ENCODE assay signal across 8 cellular contexts in the genomic region with DNA sequence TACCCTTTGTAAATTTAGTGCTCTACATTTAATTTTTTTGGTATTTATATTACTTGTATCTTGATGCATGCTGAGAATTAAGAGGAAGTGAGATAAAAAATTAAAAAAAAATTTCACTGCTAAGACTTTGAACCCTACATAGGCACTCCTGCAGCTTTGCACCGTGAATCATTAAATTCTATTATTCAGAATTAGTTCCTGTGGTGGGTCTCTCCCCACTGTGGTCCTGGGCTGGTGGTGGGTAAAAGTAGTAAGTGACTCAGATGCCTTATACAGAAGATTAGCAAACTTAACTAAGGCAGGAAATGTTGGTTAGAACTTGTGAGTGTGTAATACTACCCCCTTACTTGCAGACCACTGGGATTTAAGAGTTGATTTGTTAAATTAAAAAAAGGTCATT.
DNase-seq lines count a peak whose midpoint lies in the region; ATAC-seq and TF ChIP-seq lines count a peak whose summit lies in the region.

No MANE protein-coding gene starts in this region.

- peak overlapping the region; percentile 91 for H3K27ac Mint-ChIP-seq in GM23338
- H3K27ac Mint-ChIP-seq in chondrocyte (ENCODE audit: unreplicated experiment): peak overlapping the region; percentile 91

- H4K20me1 ChIP-seq in GM23338 (replicated peaks; ENCODE audit: insufficient read depth): no peaks in the 10 kb centered on the region

- H3F3A ChIP-seq in GM23338 (replicated peaks; ENCODE audit: low read depth): no peaks in the 10 kb centered on the region

- intact Hi-C loops in colonic mucosa (cut with DNase I): no loop called here

- no peak overlapping the region for H3K4me3 Mint-ChIP-seq in GM23338
- no peak overlapping the region for H3K4me3 Mint-ChIP-seq in chondrocyte (ENCODE audit: unreplicated experiment)

- H2AFZ ChIP-seq in GM23338: no peak overlapping the region

- H3K4me1 ChIP-seq in GM23338 (ENCODE audit: insufficient read depth) (peaks cover 51% of the 10 kb centered on the region), colonic mucosa (no peaks in the 10 kb centered on the region)

- peak overlapping the region; percentile 83 for H3K27ac ChIP-seq in GM23338 (ENCODE audit: low read depth)
- no peak overlapping the region for H3K27ac ChIP-seq in colonic mucosa

- H3K9me2 ChIP-seq in GM23338 (ENCODE audit: insufficient read depth): no peaks in the 10 kb centered on the region

- peak overlapping the region; percentile 34 for H3K4me2 ChIP-seq in GM23338

- ATAC-seq in GM23338: no peak

- H3K4me3 ChIP-seq in GM23338 (no peak overlapping the region), colonic mucosa (no peak overlapping the region)

- no peak overlapping the region for H3K9ac ChIP-seq in colonic mucosa (ENCODE audit: low read depth in 2 of 2, low read length in 2 of 2)

- H3K36me3 Mint-ChIP-seq in GM23338 (ENCODE audit: low read depth) (peaks cover 56% of the 10 kb centered on the region), chondrocyte (ENCODE audit: low read depth) (peaks cover 38% of the 10 kb centered on the region)

- peaks cover 21% of the 10 kb centered on the region for H3K79me2 ChIP-seq in GM23338 (replicated peaks; ENCODE audit: insufficient read depth)

- H3K9me3 ChIP-seq in colonic mucosa: no peaks in the 10 kb centered on the region

- no peak for DNase-seq in GM23338 (ENCODE audit: low spot score)
- peak; percentile 58 to 66 for DNase-seq in NOMO-1 (lab: John Stamatoyannopoulos, UW; ENCODE audit: unreplicated experiment in 2 of 2)
- DNase-seq in chondrocyte (ENCODE audit: low spot score): no peak
- peak; percentile 45 to 48 for DNase-seq in stimulated activated CD8-positive, alpha-beta memory T cell treated with anti-CD3 and anti-CD28 coated beads, Interleukin-15, amount 100 ng/mL, for 48 hours (ENCODE audit: low read depth in 2 of 2)
- DNase-seq in GM19238 (ENCODE audit: insufficient read length, low spot score): no peak
- no peak for DNase-seq in colonic mucosa
- DNase-seq in NCI-H2227 (lab: John Stamatoyannopoulos, UW; ENCODE audit: unreplicated experiment): no peak
- no peak for DNase-seq in NAMALWA (ENCODE audit: low spot score)

- no peaks in the 10 kb centered on the region for H3K27me3 Mint-ChIP-seq in GM23338 (ENCODE audit: insufficient read depth, low read depth, poor library complexity)
- H3K27me3 Mint-ChIP-seq in chondrocyte (ENCODE audit: low read depth): no peaks in the 10 kb centered on the region

- no peaks in the 10 kb centered on the region for H3K27me3 ChIP-seq in GM23338 (ENCODE audit: insufficient read depth)
- no peaks in the 10 kb centered on the region for H3K27me3 ChIP-seq in colonic mucosa

- TF ChIP-seq CTCF in GM23338 (conservative IDR thresholded peaks at IDR 0.05; ENCODE audit: low read depth in 2 of 2): no peak
- no peak for TF ChIP-seq CTCF in chondrocyte (IDR thresholded peaks at IDR 0.05)
- no peak for TF ChIP-seq CTCF in colonic mucosa (IDR thresholded peaks at IDR 0.05)

- H3K36me3 ChIP-seq in GM23338 (ENCODE audit: insufficient read depth) (peaks cover 5% of the 10 kb centered on the region), colonic mucosa (peaks cover 14% of the 10 kb centered on the region)

- H3K9me3 Mint-ChIP-seq in GM23338: no peaks in the 10 kb centered on the region
- H3K9me3 Mint-ChIP-seq in chondrocyte (ENCODE audit: low read depth): no peaks in the 10 kb centered on the region

- H3K4me1 Mint-ChIP-seq in GM23338 (peaks cover 58% of the 10 kb centered on the region), chondrocyte (ENCODE audit: low read depth) (peaks cover 75% of the 10 kb centered on the region)

TF ChIP-seq in GM23338, 12 proteins besides CTCF, POLR2A, EP300 and RAD21 (continues in another document):
- TF ChIP-seq POLR2AphosphoS5 (IDR thresholded peaks at IDR 0.05; ENCODE audit: low read depth): no peak
- TF ChIP-seq EZH2 (IDR thresholded peaks at IDR 0.05; ENCODE audit: low read depth, unreplicated experiment): no peak
- TF ChIP-seq NANOG (IDR thresholded peaks at IDR 0.05; ENCODE audit: borderline replicate concordance): no peak
- TF ChIP-seq EZH2phosphoT487 (IDR thresholded peaks at IDR 0.05; ENCODE audit: unreplicated experiment): no peak
- TF ChIP-seq, protein P1, sequence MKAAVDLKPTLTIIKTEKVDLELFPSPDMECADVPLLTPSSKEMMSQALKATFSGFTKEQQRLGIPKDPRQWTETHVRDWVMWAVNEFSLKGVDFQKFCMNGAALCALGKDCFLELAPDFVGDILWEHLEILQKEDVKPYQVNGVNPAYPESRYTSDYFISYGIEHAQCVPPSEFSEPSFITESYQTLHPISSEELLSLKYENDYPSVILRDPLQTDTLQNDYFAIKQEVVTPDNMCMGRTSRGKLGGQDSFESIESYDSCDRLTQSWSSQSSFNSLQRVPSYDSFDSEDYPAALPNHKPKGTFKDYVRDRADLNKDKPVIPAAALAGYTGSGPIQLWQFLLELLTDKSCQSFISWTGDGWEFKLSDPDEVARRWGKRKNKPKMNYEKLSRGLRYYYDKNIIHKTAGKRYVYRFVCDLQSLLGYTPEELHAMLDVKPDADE (IDR thresholded peaks at IDR 0.05): no peak
- no peak for TF ChIP-seq ZNF331 (CRISPR knock-in tag; IDR thresholded peaks at IDR 0.05; ENCODE audit: low read depth)
- TF ChIP-seq CREB1 (CRISPR knock-in tag; IDR thresholded peaks at IDR 0.05; ENCODE audit: low read depth): no peak
- TF ChIP-seq, protein P2, sequence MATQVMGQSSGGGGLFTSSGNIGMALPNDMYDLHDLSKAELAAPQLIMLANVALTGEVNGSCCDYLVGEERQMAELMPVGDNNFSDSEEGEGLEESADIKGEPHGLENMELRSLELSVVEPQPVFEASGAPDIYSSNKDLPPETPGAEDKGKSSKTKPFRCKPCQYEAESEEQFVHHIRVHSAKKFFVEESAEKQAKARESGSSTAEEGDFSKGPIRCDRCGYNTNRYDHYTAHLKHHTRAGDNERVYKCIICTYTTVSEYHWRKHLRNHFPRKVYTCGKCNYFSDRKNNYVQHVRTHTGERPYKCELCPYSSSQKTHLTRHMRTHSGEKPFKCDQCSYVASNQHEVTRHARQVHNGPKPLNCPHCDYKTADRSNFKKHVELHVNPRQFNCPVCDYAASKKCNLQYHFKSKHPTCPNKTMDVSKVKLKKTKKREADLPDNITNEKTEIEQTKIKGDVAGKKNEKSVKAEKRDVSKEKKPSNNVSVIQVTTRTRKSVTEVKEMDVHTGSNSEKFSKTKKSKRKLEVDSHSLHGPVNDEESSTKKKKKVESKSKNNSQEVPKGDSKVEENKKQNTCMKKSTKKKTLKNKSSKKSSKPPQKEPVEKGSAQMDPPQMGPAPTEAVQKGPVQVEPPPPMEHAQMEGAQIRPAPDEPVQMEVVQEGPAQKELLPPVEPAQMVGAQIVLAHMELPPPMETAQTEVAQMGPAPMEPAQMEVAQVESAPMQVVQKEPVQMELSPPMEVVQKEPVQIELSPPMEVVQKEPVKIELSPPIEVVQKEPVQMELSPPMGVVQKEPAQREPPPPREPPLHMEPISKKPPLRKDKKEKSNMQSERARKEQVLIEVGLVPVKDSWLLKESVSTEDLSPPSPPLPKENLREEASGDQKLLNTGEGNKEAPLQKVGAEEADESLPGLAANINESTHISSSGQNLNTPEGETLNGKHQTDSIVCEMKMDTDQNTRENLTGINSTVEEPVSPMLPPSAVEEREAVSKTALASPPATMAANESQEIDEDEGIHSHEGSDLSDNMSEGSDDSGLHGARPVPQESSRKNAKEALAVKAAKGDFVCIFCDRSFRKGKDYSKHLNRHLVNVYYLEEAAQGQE (IDR thresholded peaks at IDR 0.05; ENCODE audit: unreplicated experiment): no peak
- TF ChIP-seq STAT1 (IDR thresholded peaks at IDR 0.05; ENCODE audit: unreplicated experiment): no peak
- no peak for TF ChIP-seq JUNB (IDR thresholded peaks at IDR 0.05; ENCODE audit: unreplicated experiment)

Comparison
In these comparisons a context has a peak if more than half of its experiments do, and no peak if none do; other contexts are left out.
1. DNase-seq: peak in NOMO-1 (2 of 2) and stimulated activated CD8-positive, alpha-beta memory T cell treated with anti-CD3 and anti-CD28 coated beads, Interleukin-15, amount 100 ng/mL, for 48 hours (2 of 2); none in GM23338 (single experiment), chondrocyte (single experiment), GM19238 (single experiment), colonic mucosa (single experiment), NCI-H2227 (single experiment) and NAMALWA (single experiment).